In the genomic region with DNA sequence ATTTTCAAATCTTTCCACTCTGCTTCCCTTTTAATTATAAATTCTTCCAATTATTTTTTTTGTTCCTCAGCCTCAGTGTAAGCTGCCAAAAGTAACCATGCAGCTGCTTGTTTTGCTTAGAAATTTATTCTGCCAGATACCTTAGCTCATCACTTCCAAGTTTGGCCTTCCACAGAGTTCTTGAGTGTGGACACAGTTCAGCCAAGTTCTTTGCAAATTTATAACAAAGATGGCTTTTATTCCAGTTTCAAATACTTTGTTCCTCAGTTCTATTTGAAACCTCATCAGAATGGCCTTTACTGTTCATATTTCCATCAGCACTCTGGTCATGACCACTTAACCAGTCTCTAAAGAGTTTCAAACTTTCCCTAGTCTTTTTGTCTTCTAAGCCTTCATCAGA, we compare ENCODE assay signal across 25 cellular contexts. TPM values are rescaled to one million over a fixed set of nuclear protein-coding genes. Genes with fewer than 3 reads are reported as not detected.
A peak's percentile ranks its signal among the peaks of the same experiment; 100 is the strongest.
DNase-seq lines count a peak whose midpoint lies in the region; ATAC-seq and TF ChIP-seq lines count a peak whose summit lies in the region.
"Had no signal": no experiment of that assay in that cellular context is flagged by ENCODE, and none has a peak within 500 bp of the region (broad histone marks: within the 10 kb centered on the region; RNA-seq: fewer than 3 reads in every experiment).

No MANE protein-coding gene starts in this region.

- DNase-seq in IMR-90 = no peak
- no peak for DNase-seq in esophagus muscularis mucosa (ENCODE audit: extremely low spot score)
- no peak for DNase-seq in tibial artery
- no peak for DNase-seq in osteocyte (ENCODE audit: extremely low spot score, unreplicated experiment)
- no peak for DNase-seq in naive thymus-derived CD8-positive, alpha-beta T cell
- no peak for DNase-seq in lower lobe of right lung
- DNase-seq: activated CD4-positive, alpha-beta memory T cell treated with anti-CD3 and anti-CD28 coated beads for 36 hours; activated CD4-positive, CD25-positive, alpha-beta regulatory T cell; activated CD8-positive, alpha-beta memory T cell treated with anti-CD3 and anti-CD28 coated beads, Interleukin-2, amount 50 U/mL, for 48 hours; islet precursor cell; MM.1S; NCI-H1436 treated with DMSO at 0.1 percent for 48 hours; NCI-H510A treated with DMSO at 0.1 percent for 48 hours; retina; SJCRH30; spleen; stimulated activated CD4-positive, alpha-beta T cell treated with anti-CD3 and anti-CD28 coated beads, Interleukin-2, amount 100 ng/mL, for 48 hours; T-cell had no signal

- CTCF ChIA-PET in IMR-90 (lab: Yijun Ruan, JAX) = no interaction called here

- no peak for TF ChIP-seq EP300 in esophagus muscularis mucosa (IDR thresholded peaks at IDR 0.05)

- H3K27me3 Mint-ChIP-seq in osteocyte (ENCODE audit: unreplicated experiment) = peaks cover 19% of the 10 kb centered on the region
- peaks cover 8 to 17% (median 14%) of the 10 kb centered on the region in 5 donors for H3K27me3 Mint-ChIP-seq in naive thymus-derived CD8-positive, alpha-beta T cell

- no peak overlapping the region for H3K18ac ChIP-seq in IMR-90 (ENCODE audit: low read depth, low read length)

- H3K27ac Mint-ChIP-seq in osteocyte (ENCODE audit: unreplicated experiment) = no peak overlapping the region
- H3K27ac Mint-ChIP-seq in naive thymus-derived CD8-positive, alpha-beta T cell = no peak overlapping the region
- H3K27ac Mint-ChIP-seq: activated CD4-positive, alpha-beta memory T cell treated with anti-CD3 and anti-CD28 coated beads for 36 hours; activated naive CD4-positive, alpha-beta T cell treated with anti-CD3 and anti-CD28 coated beads, Interleukin-2, amount 50 U/mL, for 72 hours; activated T-helper 17 cell treated with anti-CD3 and anti-CD28 coated beads, Interleukin-2, amount 50 U/mL, for 72 hours; GM23338; stimulated activated memory B cell treated with anti-CD40 and anti-IgM and Interleukin-4, amounts not matched to agents 10 μg/mL and 1 μg/mL and 100 μg/mL, for 72 hours; T-cell had no signal

- no peak overlapping the region for H4K91ac ChIP-seq in IMR-90 (ENCODE audit: insufficient read depth, low read depth, low read length)

- H3K9me3 ChIP-seq in IMR-90 (ENCODE audit: control insufficient read depth, insufficient read depth, low read length) = peaks cover 2% of the 10 kb centered on the region; the same call in 1 of the 2 replicates
- no peaks in the 10 kb centered on the region for H3K9me3 ChIP-seq in esophagus muscularis mucosa
- H3K9me3 ChIP-seq in muscle layer of duodenum (ENCODE audit: control insufficient read depth in 1 of 2, low read length in 2 of 2) = no peaks in the 10 kb centered on the region
- no peaks in the 10 kb centered on the region for H3K9me3 ChIP-seq in tibial artery
- H3K9me3 ChIP-seq in lower lobe of right lung = no peaks in the 10 kb centered on the region
- H3K9me3 ChIP-seq: SJCRH30 had no signal

- BruUV-seq in IMR-90 (replicated peaks; lab: Mats Ljungman, UMichigan) = no TSS peak

- no peak overlapping the region for H3K14ac ChIP-seq in IMR-90 (replicated peaks; ENCODE audit: low read depth, low read length)

- no peak overlapping the region for H3K9ac ChIP-seq in IMR-90 (ENCODE audit: low read depth, low read length)

- H3K23ac ChIP-seq in IMR-90 (ENCODE audit: low read depth, low read length) = no peak overlapping the region

- H2BK5ac ChIP-seq in IMR-90 (ENCODE audit: low read depth, low read length, poor library complexity, severe bottlenecking) = peak overlapping the region; percentile 8

- H3K36me3 ChIP-seq in IMR-90 (ENCODE audit: control insufficient read depth, insufficient read depth, low read length) = no peaks in the 10 kb centered on the region
- no peaks in the 10 kb centered on the region for H3K36me3 ChIP-seq in esophagus muscularis mucosa
- H3K36me3 ChIP-seq in muscle layer of duodenum (ENCODE audit: control insufficient read depth in 1 of 2, insufficient read depth in 2 of 2, low read length in 2 of 2) = no peaks in the 10 kb centered on the region
- no peaks in the 10 kb centered on the region for H3K36me3 ChIP-seq in tibial artery
- no peaks in the 10 kb centered on the region for H3K36me3 ChIP-seq in lower lobe of right lung
- H3K36me3 ChIP-seq: SJCRH30, spleen had no signal

- no peak overlapping the region for H2AK5ac ChIP-seq in IMR-90 (ENCODE audit: low read depth, low read length)

- H3K4me3 ChIP-seq in IMR-90 (ENCODE audit: insufficient read depth, low read depth, low read length) = no peak overlapping the region
- H3K4me3 ChIP-seq in esophagus muscularis mucosa = no peak overlapping the region
- H3K4me3 ChIP-seq in muscle layer of duodenum (ENCODE audit: low read depth in 1 of 2, low read length in 2 of 2) = no peak overlapping the region
- no peak overlapping the region for H3K4me3 ChIP-seq in tibial artery
- no peak overlapping the region for H3K4me3 ChIP-seq in lower lobe of right lung
- H3K4me3 ChIP-seq: GM23338, lung, SJCRH30, spleen had no signal

- peaks cover 17% of the 10 kb centered on the region for H3K27me3 ChIP-seq in IMR-90 (ENCODE audit: control insufficient read depth, insufficient read depth, low read length)
- H3K27me3 ChIP-seq in esophagus muscularis mucosa = no peaks in the 10 kb centered on the region
- no peaks in the 10 kb centered on the region for H3K27me3 ChIP-seq in muscle layer of duodenum (ENCODE audit: low read depth, low read length)
- no peaks in the 10 kb centered on the region for H3K27me3 ChIP-seq in tibial artery
- H3K27me3 ChIP-seq in lower lobe of right lung (ENCODE audit: low read depth) = no peaks in the 10 kb centered on the region
- H3K27me3 ChIP-seq: SJCRH30 had no signal

- no peak overlapping the region for H2BK20ac ChIP-seq in IMR-90 (ENCODE audit: low read depth, low read length)

- no peak overlapping the region for H2AK9ac ChIP-seq in IMR-90 (replicated peaks; ENCODE audit: low read depth, low read length, poor library complexity)

- no peak overlapping the region for H3K56ac ChIP-seq in IMR-90 (ENCODE audit: extremely low read depth, insufficient read depth, low read length)

- no peak for TF ChIP-seq POLR2A in IMR-90 (IDR thresholded peaks at IDR 0.05; ENCODE audit: low read depth, low read length)
- no peak for TF ChIP-seq POLR2A in esophagus muscularis mucosa (IDR thresholded peaks at IDR 0.05; ENCODE audit: low read depth)

- H2BK120ac ChIP-seq in IMR-90 (ENCODE audit: low read depth, low read length) = no peak overlapping the region

- H3K9me1 ChIP-seq in IMR-90 (ENCODE audit: insufficient read depth, low read length) = no peaks in the 10 kb centered on the region

- H4K5ac ChIP-seq in IMR-90 (ENCODE audit: low read depth, low read length) = no peak overlapping the region

- H3K27ac ChIP-seq in IMR-90 (ENCODE audit: insufficient read depth, low read length) = no peak overlapping the region
- H3K27ac ChIP-seq in esophagus muscularis mucosa (replicated peaks in 1 of 4) = peak overlapping the region; percentile 46 to 71 (median 66)
- H3K27ac ChIP-seq in muscle layer of duodenum (ENCODE audit: low read length) = peak overlapping the region; percentile 47
- H3K27ac ChIP-seq in tibial artery = peak overlapping the region; percentile 20 to 73
- H3K27ac ChIP-seq in lower lobe of right lung = no peak overlapping the region
- H3K27ac ChIP-seq: SJCRH30, spleen had no signal

- no peaks in the 10 kb centered on the region for H3K36me3 Mint-ChIP-seq in osteocyte (ENCODE audit: unreplicated experiment)
- no peaks in the 10 kb centered on the region for H3K36me3 Mint-ChIP-seq in naive thymus-derived CD8-positive, alpha-beta T cell
- H3K36me3 Mint-ChIP-seq: activated CD4-positive, alpha-beta memory T cell treated with anti-CD3 and anti-CD28 coated beads for 36 hours; activated naive CD4-positive, alpha-beta T cell treated with anti-CD3 and anti-CD28 coated beads, Interleukin-2, amount 50 U/mL, for 72 hours; T-cell had no signal

- H3K4me1 ChIP-seq in IMR-90 (ENCODE audit: control insufficient read depth, insufficient read depth, low read length) = peaks cover 8% of the 10 kb centered on the region
- peaks cover 22 to 60% (median 52%) of the 10 kb centered on the region in 4 donors for H3K4me1 ChIP-seq in esophagus muscularis mucosa
- peaks cover 0 to 40% of the 10 kb centered on the region in 2 donors for H3K4me1 ChIP-seq in muscle layer of duodenum (ENCODE audit: control insufficient read depth in 1 of 2, insufficient read depth in 2 of 2, low read length in 2 of 2)
- H3K4me1 ChIP-seq in tibial artery = peaks cover 0 to 57% (median 39%) of the 10 kb centered on the region in 4 donors
- peaks cover 6% of the 10 kb centered on the region for H3K4me1 ChIP-seq in lower lobe of right lung
- H3K4me1 ChIP-seq: SJCRH30 had no signal

- no peak overlapping the region for H3K4me2 ChIP-seq in IMR-90 (ENCODE audit: low read depth, low read length)
- H3K4me2 ChIP-seq: GM23338 had no signal

- peaks cover 37% of the 10 kb centered on the region for H3K4me1 Mint-ChIP-seq in osteocyte (ENCODE audit: unreplicated experiment)
- H3K4me1 Mint-ChIP-seq in naive thymus-derived CD8-positive, alpha-beta T cell = no peaks in the 10 kb centered on the region
- H3K4me1 Mint-ChIP-seq: stimulated activated memory B cell treated with anti-CD40 and anti-IgM and Interleukin-4, amounts not matched to agents 10 μg/mL and 1 μg/mL and 100 μg/mL, for 72 hours; T-cell had no signal

- no peaks in the 10 kb centered on the region for H4K20me1 ChIP-seq in IMR-90 (ENCODE audit: insufficient read depth, low read length)

- no peaks in the 10 kb centered on the region for H3K9me3 Mint-ChIP-seq in osteocyte (ENCODE audit: unreplicated experiment)
- no peaks in the 10 kb centered on the region for H3K9me3 Mint-ChIP-seq in naive thymus-derived CD8-positive, alpha-beta T cell
- H3K9me3 Mint-ChIP-seq: activated CD4-positive, alpha-beta memory T cell treated with anti-CD3 and anti-CD28 coated beads for 36 hours; activated naive CD4-positive, alpha-beta T cell treated with anti-CD3 and anti-CD28 coated beads, Interleukin-2, amount 50 U/mL, for 72 hours; activated T-helper 17 cell treated with anti-CD3 and anti-CD28 coated beads, Interleukin-2, amount 50 U/mL, for 72 hours; T-cell had no signal

- intact Hi-C loops in IMR-90 (cut with micrococcal nuclease) = no loop called here
- intact Hi-C loops in esophagus muscularis mucosa (cut with DNase I) = no loop called here
- intact Hi-C loops in tibial artery (cut with DNase I; ENCODE audit: low total_unique reads) = no loop called here
- intact Hi-C loops in lower lobe of right lung (cut with DNase I) = no loop called here

- dilution Hi-C loops in IMR-90 (cut with HindIII; ENCODE audit: low sequenced_read_pairs, unreplicated experiment) = loop anchor here (25.0 kb wide), 1 partner anchor 480 kb away; no protein-coding TSS in a partner anchor

- POLR2A ChIA-PET in IMR-90 (lab: Charles Lee; ENCODE audit: unreplicated experiment) = no interaction called here
- POLR2A ChIA-PET in naive thymus-derived CD8-positive, alpha-beta T cell (lab: Charles Lee) = no interaction called here

- no peak overlapping the region for H2AFZ ChIP-seq in IMR-90 (replicated peaks; ENCODE audit: low read length, poor library complexity)
- H2AFZ ChIP-seq: GM23338 had no signal

- no peak overlapping the region for H3K4me3 Mint-ChIP-seq in osteocyte (ENCODE audit: unreplicated experiment)
- H3K4me3 Mint-ChIP-seq in naive thymus-derived CD8-positive, alpha-beta T cell = no peak overlapping the region
- H3K4me3 Mint-ChIP-seq: activated CD4-positive, alpha-beta memory T cell treated with anti-CD3 and anti-CD28 coated beads for 36 hours; activated T-helper 17 cell treated with anti-CD3 and anti-CD28 coated beads, Interleukin-2, amount 50 U/mL, for 72 hours; GM23338; stimulated activated memory B cell treated with anti-CD40 and anti-IgM and Interleukin-4, amounts not matched to agents 10 μg/mL and 1 μg/mL and 100 μg/mL, for 72 hours; T-cell had no signal

- H3K4ac ChIP-seq in IMR-90 (ENCODE audit: low read depth, low read length) = no peak overlapping the region

- ATAC-seq in IMR-90 (ENCODE audit: low read depth) (no peak), lower lobe of right lung (no peak)
- no peak for ATAC-seq in naive thymus-derived CD8-positive, alpha-beta T cell
- ATAC-seq: activated naive CD4-positive, alpha-beta T cell treated with anti-CD3 and anti-CD28 coated beads, Interleukin-2, amount 50 U/mL, for 72 hours; activated T-helper 17 cell treated with anti-CD3 and anti-CD28 coated beads, Interleukin-2, amount 50 U/mL, for 72 hours; GM23338; Panc1; stimulated activated memory B cell treated with anti-CD40 and anti-IgM and Interleukin-4, amounts not matched to agents 10 μg/mL and 1 μg/mL and 100 μg/mL, for 72 hours; T-cell had no signal

- H4K8ac ChIP-seq in IMR-90 (ENCODE audit: low read depth in 2 of 2, low read length in 2 of 2) = no peak overlapping the region

- H3K79me1 ChIP-seq in IMR-90 (ENCODE audit: low read depth in 1 of 2, low read length in 2 of 2) = no peaks in the 10 kb centered on the region

- TF ChIP-seq RAD21 in IMR-90 (IDR thresholded peaks at IDR 0.05; ENCODE audit: low read length) = no peak

- H2BK15ac ChIP-seq in IMR-90 (ENCODE audit: low read depth, low read length) = no peak overlapping the region

- in situ Hi-C loops in IMR-90 (cut with MboI; ENCODE audit: low sequenced_read_pairs) = no loop called here

- no peak for TF ChIP-seq CTCF in IMR-90 (conservative IDR thresholded peaks at IDR 0.05; ENCODE audit: low read depth, low read length)
- TF ChIP-seq CTCF in esophagus muscularis mucosa (IDR thresholded peaks at IDR 0.05) = no peak
- TF ChIP-seq CTCF in tibial artery (IDR thresholded peaks at IDR 0.05) = no peak
- TF ChIP-seq CTCF in osteocyte (IDR thresholded peaks at IDR 0.05) = no peak
- TF ChIP-seq CTCF in lower lobe of right lung (IDR thresholded peaks at IDR 0.05) = no peak

RNA-seq across cellular contexts. Expression of a gene that starts 10.3 kb away (rescaled TPM):
- total RNA-seq in IMR-90 (2012; rRNA removed) (not detected in 2 replicates), esophagus muscularis mucosa (not detected), osteocyte (not detected in 2 replicates), lower lobe of right lung (not detected)
- not detected in 2 replicates for polyA plus RNA-seq in IMR-90 (2012; rRNA removed)
- polyA plus RNA-seq in IMR-90 (2012; cell fraction: cytosol; rRNA removed) = not detected in 2 replicates
- not detected in 2 replicates for polyA plus RNA-seq in IMR-90 (2012; cell fraction: nucleus; rRNA removed; ENCODE audit: low replicate concordance)
- total RNA-seq in naive thymus-derived CD8-positive, alpha-beta T cell = not detected
- not detected for polyA plus RNA-seq in naive thymus-derived CD8-positive, alpha-beta T cell
- total RNA-seq: activated CD4-positive, alpha-beta memory T cell treated with anti-CD3 and anti-CD28 coated beads for 36 hours; activated naive CD4-positive, alpha-beta T cell treated with anti-CD3 and anti-CD28 coated beads, Interleukin-2, amount 50 U/mL, for 72 hours; activated T-helper 17 cell treated with anti-CD3 and anti-CD28 coated beads, Interleukin-2, amount 50 U/mL, for 72 hours; lung; SJCRH30; spleen; T-cell had no signal
- polyA plus RNA-seq: lung, spleen had no signal

Comparison
In these comparisons a context has a peak if more than half of its experiments do, and no peak if none do; other contexts are left out.
1. H3K27ac ChIP-seq: peak in esophagus muscularis mucosa (4 of 4), muscle layer of duodenum (single experiment) and tibial artery (2 of 2); none in IMR-90 (single experiment) and lower lobe of right lung (single experiment).